In the genomic region with DNA sequence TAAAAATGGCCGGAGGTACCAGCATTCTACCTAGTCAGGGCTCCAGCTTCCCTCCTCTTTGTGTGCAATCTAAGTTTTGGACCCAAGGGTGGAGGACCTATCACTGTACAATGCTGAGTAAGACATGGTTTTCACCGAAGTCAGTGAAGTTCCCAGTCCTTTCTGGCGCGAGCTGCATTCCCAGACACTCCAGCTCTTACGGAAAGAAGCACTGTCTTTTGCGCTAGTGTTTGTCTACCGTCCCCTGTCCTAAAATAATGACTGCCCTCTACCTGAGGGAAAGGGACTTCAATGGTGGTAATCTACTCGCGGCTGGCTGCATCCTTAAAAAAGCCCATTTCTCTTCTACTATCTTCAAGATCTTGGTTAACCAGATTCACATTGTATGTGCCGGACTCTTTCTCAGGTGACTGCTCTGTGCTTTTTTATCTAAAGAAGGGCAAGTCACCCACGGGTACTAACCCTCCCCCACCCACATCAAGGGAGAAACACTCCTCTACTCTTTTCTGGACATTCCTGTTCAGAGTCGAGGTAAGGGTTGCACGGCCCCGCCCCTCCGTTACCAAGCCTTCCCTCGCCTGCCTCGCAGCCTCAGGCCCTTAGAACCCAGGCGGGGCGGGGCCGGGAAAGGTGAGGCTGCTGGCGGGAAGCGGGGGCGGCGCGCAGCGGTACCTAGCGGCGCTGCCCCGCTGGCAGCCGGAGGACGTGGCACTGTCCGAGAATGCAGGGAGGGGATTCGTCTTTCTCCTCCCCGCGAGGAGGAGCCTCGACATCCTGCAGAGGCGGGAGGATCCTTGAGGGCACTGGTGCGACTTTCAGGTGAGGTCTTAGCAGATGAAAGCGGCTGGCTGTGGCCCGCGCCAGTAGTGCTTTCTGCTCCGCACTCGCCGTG, we compare ENCODE assay signal across 8 cellular contexts.
A peak's percentile ranks its signal among the peaks of the same experiment; 100 is the strongest.
DNase-seq lines count a peak whose midpoint lies in the region; ATAC-seq and TF ChIP-seq lines count a peak whose summit lies in the region.
"Not testable (repeated sequence)": the region's sequence is repeated elsewhere in the genome, so short reads cannot be mapped to it uniquely, and the experiment has no call there.

No MANE protein-coding gene starts in this region.

- H3K9me3 ChIP-seq in Caco-2; Panc1 (ENCODE audit: control insufficient read depth, insufficient read depth, low read depth, low read length); mucosa of stomach (ENCODE audit: control insufficient read depth, low read length): not testable (repeated sequence)

- DNase-seq in Caco-2 (peak; percentile 91 to 94), KBM-7 (peak; percentile 87), Panc1 (ENCODE audit: low read depth, low spot score) (peak; percentile 52)
- DNase-seq in activated T-cell treated with anti-CD3 and anti-CD28 coated beads, Interleukin-2, amount 50 U/mL, for 1 hour = peak; percentile 75
- DNase-seq in stimulated activated CD8-positive, alpha-beta memory T cell treated with anti-CD3 and anti-CD28 coated beads, Interleukin-15, amount 100 ng/mL, for 48 hours (ENCODE audit: low read depth in 2 of 2) = peak; percentile 59 to 63

- H3K27ac Mint-ChIP-seq in Caco-2 (ENCODE audit: unreplicated experiment) = peak overlapping the region; percentile 95

- not testable (repeated sequence) for H3K36me3 ChIP-seq in Caco-2 (ENCODE audit: control insufficient read depth, insufficient read depth, low read length); Panc1 (ENCODE audit: control insufficient read depth, insufficient read depth, low read length); mucosa of stomach (ENCODE audit: control insufficient read depth, insufficient read depth, low read length)

- H3K27ac ChIP-seq in Panc1 (ENCODE audit: low read length) = not testable (repeated sequence)

- ATAC-seq in GM21786 (IDR thresholded peaks at IDR 0.05; ENCODE audit: unreplicated experiment) = peak; percentile 63
- ATAC-seq in Panc1 = peak; percentile 93
- ATAC-seq in esophagus mucosa = peak; percentile 93

- H3K27me3 Mint-ChIP-seq in Caco-2 (ENCODE audit: insufficient read depth, unreplicated experiment) = not testable (repeated sequence)

- intact Hi-C loops in Caco-2 (cut with micrococcal nuclease; ENCODE audit: unreplicated experiment); Panc1 (cut with micrococcal nuclease; ENCODE audit: unreplicated experiment): not testable (repeated sequence)

- TSS peak; percentile 98 for BruUV-seq in Caco-2 (replicated peaks; lab: Mats Ljungman, UMichigan)
- BruUV-seq in Panc1 (replicated peaks; lab: Mats Ljungman, UMichigan) = not testable (repeated sequence)

- CTCF ChIA-PET in Caco-2 (lab: Charles Lee); Panc1 (lab: Charles Lee): not testable (repeated sequence)

- peak overlapping the region; percentile 80 for H3K4me3 Mint-ChIP-seq in Caco-2 (ENCODE audit: unreplicated experiment)

- POLR2A ChIA-PET in Caco-2 (lab: Charles Lee); Panc1 (lab: Charles Lee): not testable (repeated sequence)

- H3K9ac ChIP-seq in mucosa of stomach (ENCODE audit: low read length) = peak overlapping the region; percentile 59

- peak in 1 of 2 experiments; percentile 2 for TF ChIP-seq CTCF in Caco-2 (IDR thresholded peaks at IDR 0.05; ENCODE audit: insufficient read depth in 1 of 2, low read depth in 1 of 2, low read length in 1 of 2, severe bottlenecking in 1 of 2, unreplicated experiment in 1 of 2)
- peak; percentile 27 for TF ChIP-seq CTCF in Panc1 (IDR thresholded peaks at IDR 0.05)

- not testable (repeated sequence) for H3K9me3 Mint-ChIP-seq in Caco-2 (ENCODE audit: unreplicated experiment)

- H3K4me3 ChIP-seq in Caco-2 (ENCODE audit: low read depth, low read length) = peak overlapping the region; percentile 40
- H3K4me3 ChIP-seq in Panc1 (ENCODE audit: low read depth in 2 of 2, low read length in 2 of 2) = peak overlapping the region; percentile 47 to 55
- not testable (repeated sequence) for H3K4me3 ChIP-seq in mucosa of stomach (ENCODE audit: low read length)

- H3K4me1 ChIP-seq in Caco-2; Panc1 (ENCODE audit: control insufficient read depth, insufficient read depth, low read length); mucosa of stomach (ENCODE audit: control insufficient read depth, insufficient read depth, low read length): not testable (repeated sequence)

- not testable (repeated sequence) for H3K27me3 ChIP-seq in Caco-2 (replicated peaks; ENCODE audit: control insufficient read depth, insufficient read depth, low read length); Panc1 (ENCODE audit: control insufficient read depth, insufficient read depth, low read length); mucosa of stomach (ENCODE audit: control insufficient read depth, insufficient read depth, low read length)

- in situ Hi-C loops in KBM-7 (cut with MboI; ENCODE audit: low pct_unique_long_range_greater_than_20kb, low sequenced_read_pairs); Panc1 (cut with HindIII; ENCODE audit: low pct_unique_long_range_greater_than_20kb, low sequenced_read_pairs): not testable (repeated sequence)

- not testable (repeated sequence) for H3K36me3 Mint-ChIP-seq in Caco-2 (ENCODE audit: insufficient read depth, unreplicated experiment)

- H3K4me1 Mint-ChIP-seq in Caco-2 (ENCODE audit: low read depth, unreplicated experiment) = not testable (repeated sequence)
